ENCODE assay signal across 18 cellular contexts in genomic region chr3:25885544-25885943, GRCh38.
DNase-seq lines count a peak whose midpoint lies in the region; ATAC-seq and TF ChIP-seq lines count a peak whose summit lies in the region.
"Had no signal": no experiment of that assay in that cellular context is flagged by ENCODE, and none has a peak within 500 bp of the region (broad histone marks: within the 10 kb centered on the region; RNA-seq: fewer than 3 reads in every experiment).

No MANE protein-coding gene starts in this region.

- TF ChIP-seq CTCF in epithelial cell of proximal tubule (conservative IDR thresholded peaks at IDR 0.05; ENCODE audit: low read depth, low read length) (no peak), retinal pigment epithelial cell (conservative IDR thresholded peaks at IDR 0.05; ENCODE audit: low read depth, low read length) (no peak)

- ATAC-seq in HG03469 (IDR thresholded peaks at IDR 0.05; ENCODE audit: unreplicated experiment): no peak
- ATAC-seq: activated CD4-positive, CD25-positive, alpha-beta regulatory T cell treated with anti-CD3 and anti-CD28 coated beads, Interleukin-2, amount 50 U/mL, for 24 hours; right lobe of liver had no signal

- peak; percentile 62 for DNase-seq in ELR (ENCODE audit: low read depth)
- peak; percentile 65 for DNase-seq in NCI-H226
- DNase-seq in epithelial cell of proximal tubule (ENCODE audit: low read depth): peak; percentile 66
- peak; percentile 74 for DNase-seq in retinal pigment epithelial cell (ENCODE audit: low read depth)
- no peak for DNase-seq in NCI-H2171 treated with DMSO at 0.1 percent for 48 hours (lab: John Stamatoyannopoulos, UW)
- no peak for DNase-seq in GM19240 (ENCODE audit: insufficient read length, low spot score)
- DNase-seq: activated naive CD8-positive, alpha-beta T cell treated with anti-CD3 and anti-CD28 coated beads for 36 hours; COR-L47; erythroblast; NCI-H1048; NCI-H2081 treated with DMSO at 0.1 percent for 48 hours; NCI-H524 treated with DMSO at 0.1 percent for 48 hours; OCI-M1; right lobe of liver; stomach had no signal

- H3K4me3 ChIP-seq in epithelial cell of proximal tubule (ENCODE audit: low read depth, low read length) (no peak overlapping the region), retinal pigment epithelial cell (ENCODE audit: low read length) (no peak overlapping the region)
- H3K4me3 ChIP-seq: lung, right lobe of liver, stomach had no signal

Comparison
In these comparisons a context has a peak if more than half of its experiments do, and no peak if none do; other contexts are left out.
1. DNase-seq: peak in ELR (single experiment), NCI-H226 (single experiment), epithelial cell of proximal tubule (single experiment) and retinal pigment epithelial cell (single experiment); none in NCI-H2171 treated with DMSO at 0.1 percent for 48 hours (single experiment) and GM19240 (single experiment).